ENCODE assay signal across 8 cellular contexts in the genomic region with DNA sequence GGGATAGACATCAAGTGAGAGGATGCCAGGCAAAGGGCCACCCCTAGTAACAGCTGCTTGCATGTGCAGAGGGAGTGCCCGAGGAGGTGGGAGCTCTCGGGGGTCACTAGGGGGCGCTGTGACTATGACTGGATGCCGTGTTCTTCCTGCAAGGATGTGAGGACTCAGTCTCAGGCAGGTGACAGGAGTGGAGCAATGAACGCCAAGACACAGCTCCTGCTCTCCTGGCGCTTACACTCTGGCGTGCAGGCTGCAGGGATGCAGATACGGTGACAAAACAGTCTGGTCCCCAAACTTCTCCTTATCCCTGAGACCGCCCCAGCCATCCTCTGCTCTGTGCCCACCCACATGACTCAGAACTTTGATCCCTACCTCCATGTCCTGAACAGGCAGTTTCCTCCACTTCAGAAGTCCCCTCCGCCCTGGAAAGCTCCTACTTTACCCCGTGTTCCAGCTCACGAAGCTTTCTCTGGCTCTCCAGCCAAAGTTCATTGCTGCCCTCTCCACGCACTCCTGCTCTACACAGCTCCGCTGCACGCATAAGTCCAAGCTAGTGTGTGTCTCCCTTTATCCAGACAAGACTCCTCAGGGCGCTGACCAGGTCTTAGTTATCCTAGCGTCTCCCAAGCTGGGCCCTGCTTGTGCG. TPM values are rescaled to one million over a fixed set of nuclear protein-coding genes. Genes with fewer than 3 reads are reported as not detected.
DNase-seq lines count a peak whose midpoint lies in the region; ATAC-seq and TF ChIP-seq lines count a peak whose summit lies in the region.

No MANE protein-coding gene starts in this region.

- H3K4me3 ChIP-seq in GM12875 (ENCODE audit: low read depth, low read length) = no peak overlapping the region
- no peak overlapping the region for H3K4me3 ChIP-seq in fibroblast of the aortic adventitia (ENCODE audit: low read depth, low read length)
- no peak overlapping the region for H3K4me3 ChIP-seq in suprapubic skin

- TF ChIP-seq CTCF in GM12875 (IDR thresholded peaks at IDR 0.05; ENCODE audit: borderline replicate concordance, insufficient read depth, low read depth, low read length) = peak; percentile 92
- peak; percentile 88 for TF ChIP-seq CTCF in RWPE1 (conservative IDR thresholded peaks at IDR 0.05; ENCODE audit: low read depth)
- TF ChIP-seq CTCF in fibroblast of the aortic adventitia (IDR thresholded peaks at IDR 0.05; ENCODE audit: insufficient read depth, low read length) = peak; percentile 87
- peak; percentile 37 to 78 for TF ChIP-seq CTCF in suprapubic skin (IDR thresholded peaks at IDR 0.05)

- DNase-seq in HuH-7 (ENCODE audit: low spot score) = peak; percentile 67
- peak; percentile 70 for DNase-seq in RWPE1 (ENCODE audit: low spot score)
- DNase-seq in activated T-helper 1 cell treated with Interleukin-2 at 50 U/mL for 16 hours (ENCODE audit: low read depth) = peak; percentile 68
- DNase-seq in fibroblast of the aortic adventitia (ENCODE audit: low read depth) = peak; percentile 70
- DNase-seq in occipital lobe (lab: John Stamatoyannopoulos, UW) = peak; percentile 4
- DNase-seq in suprapubic skin (ENCODE audit: low spot score in 2 of 2) = peak; percentile 88 to 92

- POLR2A ChIA-PET in RWPE1 (lab: Yijun Ruan, JAX; ENCODE audit: low non-redundant PET) = interaction anchor here (1.1 to 1.4 kb wide), 2 partner anchors 14 to 35 kb away, joined by 6 to 7 read pairs; a partner anchor contains a TSS

- WGBS in suprapubic skin = 52% methylated on average over 16 of the region's 18 CpGs

- H3K27me3 ChIP-seq in suprapubic skin = no peaks in the 10 kb centered on the region

- no peak overlapping the region for H3K27ac ChIP-seq in RWPE1
- no peak overlapping the region for H3K27ac ChIP-seq in suprapubic skin

- no peak for ATAC-seq in GM18505 (IDR thresholded peaks at IDR 0.05; ENCODE audit: unreplicated experiment)

- H3K36me3 ChIP-seq in suprapubic skin = peaks cover 27% of the 10 kb centered on the region

- peaks cover 27% of the 10 kb centered on the region for H3K4me1 ChIP-seq in suprapubic skin

- no peaks in the 10 kb centered on the region for H3K9me3 ChIP-seq in suprapubic skin

- CTCF ChIA-PET in RWPE1 (lab: Yijun Ruan, JAX) = interaction anchor here (0.6 to 7.7 kb wide), 22 partner anchors 8 to 259 kb away, joined by 3 to 157 read pairs (median 4); a partner anchor contains a TSS

- TF ChIP-seq POLR2A in suprapubic skin (IDR thresholded peaks at IDR 0.05) (no peak), GM18505 (IDR thresholded peaks at IDR 0.05; ENCODE audit: borderline replicate concordance, extremely low read depth, insufficient read depth, insufficient read length) (no peak)

- no peak for TF ChIP-seq EP300 in suprapubic skin (IDR thresholded peaks at IDR 0.05)

RNA-seq across cellular contexts. Expression of a gene that starts 14.7 kb away (rescaled TPM):
- 0.82 TPM in 1 of 2 replicates, not detected in the other for total RNA-seq in fibroblast of the aortic adventitia (ENCODE audit: low replicate concordance)
- total RNA-seq in occipital lobe = 10.8 TPM
- 10 to 100 TPM; 46.9 to 96.3 (median 79.7) TPM for total RNA-seq in suprapubic skin

RNA-seq across cellular contexts. Expression of a gene that starts 15.5 kb away (rescaled TPM):
- total RNA-seq in fibroblast of the aortic adventitia (ENCODE audit: low replicate concordance) (not detected in 2 replicates), occipital lobe (5.1 TPM), suprapubic skin (100 to 1,000 TPM; 303 to 430 (median 372) TPM)

RNA-seq across cellular contexts. Expression of a gene that starts 30.8 kb away (rescaled TPM):
- total RNA-seq in fibroblast of the aortic adventitia (ENCODE audit: low replicate concordance) = not detected in 2 replicates
- total RNA-seq in occipital lobe = not detected
- total RNA-seq in suprapubic skin = not detected

RNA-seq across cellular contexts. Expression of a gene that starts 34.9 kb away (rescaled TPM):
- total RNA-seq in fibroblast of the aortic adventitia (ENCODE audit: low replicate concordance) = 32.2 and 57.4 TPM in 2 replicates
- 27.5 TPM for total RNA-seq in occipital lobe
- total RNA-seq in suprapubic skin = 10 to 100 TPM; 15.0 to 24.9 (median 19.7) TPM

RNA-seq across cellular contexts. Expression of a gene that starts 52.1 kb away (rescaled TPM):
- total RNA-seq in fibroblast of the aortic adventitia (ENCODE audit: low replicate concordance) (21.6 and 33.5 TPM in 2 replicates), occipital lobe (12.8 TPM), suprapubic skin (10 to 100 TPM; 20.4 to 40.2 (median 30.3) TPM)

Comparison
In these comparisons a context has a peak if more than half of its experiments do, and no peak if none do; other contexts are left out.
1. DNase-seq: peak in every context shown above with its lines; median percentile 90 in suprapubic skin; 70 in RWPE1; 70 in fibroblast of the aortic adventitia; 68 in activated T-helper 1 cell treated with Interleukin-2 at 50 U/mL for 16 hours; 67 in HuH-7; 4 in occipital lobe.
2. RNA of a gene that starts 15.5 kb away (total RNA-seq): 303 to 430 TPM in suprapubic skin; 5.1 TPM in occipital lobe (single experiment) and not detected in fibroblast of the aortic adventitia; every median in the first group is over 10 times any median in the second.
3. Peak in every context shown above with its lines, with median percentiles within 50 percentile points of each other: CTCF ChIP-seq.